In the genomic region with DNA sequence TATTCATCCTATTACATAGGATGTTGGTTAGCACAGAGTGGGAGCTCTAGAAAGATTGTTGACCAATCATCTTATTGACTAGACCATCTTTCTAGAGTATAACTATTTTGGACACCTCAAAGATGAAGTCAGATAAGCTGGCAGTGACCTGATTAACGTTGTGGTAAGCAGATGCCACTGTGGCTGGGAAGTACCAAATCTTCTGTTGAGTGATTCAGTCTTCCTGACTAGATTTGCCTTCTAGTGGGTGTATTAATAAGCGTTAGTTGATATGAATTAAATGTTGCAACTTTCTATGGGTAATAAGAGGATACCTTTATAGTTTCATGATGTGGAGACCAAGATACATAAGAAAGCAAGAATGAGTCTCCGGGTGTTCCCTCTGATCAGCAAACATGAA, we compare ENCODE assay signal across 29 cellular contexts.
"Had no signal": no experiment of that assay in that cellular context is flagged by ENCODE, and none has a peak within 500 bp of the region (broad histone marks: within the 10 kb centered on the region; RNA-seq: fewer than 3 reads in every experiment).

No MANE protein-coding gene starts in this region.

- H3K4me1 ChIP-seq: adrenal gland, ascending aorta, heart left ventricle had no signal

- H3K4me3 ChIP-seq: adrenal gland, ascending aorta, coronary artery, dorsolateral prefrontal cortex, heart left ventricle had no signal

- FAIRE-seq: bronchial epithelial cell, endothelial cell of umbilical vein, frontal cortex had no signal

- H3K9me3 ChIP-seq: adrenal gland, ascending aorta, heart left ventricle had no signal

- H3K27me3 ChIP-seq: adrenal gland, ascending aorta, brain microvascular endothelial cell, heart left ventricle had no signal

- H3K27ac ChIP-seq: adrenal gland, ascending aorta, brain microvascular endothelial cell, coronary artery, dorsolateral prefrontal cortex, epithelial cell of prostate, heart left ventricle, WERI-Rb-1 had no signal

- DNase-seq: activated B cell treated with CpG ODN at 0.5 μM for 24 hours; activated CD4-positive, alpha-beta T cell treated with anti-CD3 and anti-CD28 coated beads for 48 hours; activated CD4-positive, alpha-beta T cell treated with anti-CD3 and anti-CD28 coated beads, Interleukin-2, amount 50 U/mL, for 1 hour; activated CD4-positive, alpha-beta T cell treated with anti-CD3 and anti-CD28 coated beads, Interleukin-2, amount 50 U/mL, for 48 hours; activated CD8-positive, alpha-beta memory T cell treated with anti-CD3 and anti-CD28 coated beads for 24 hours; activated CD8-positive, alpha-beta T cell treated with anti-CD3 and anti-CD28 coated beads for 36 hours; activated effector memory CD4-positive, alpha-beta T cell treated with anti-CD3 and anti-CD28 coated beads, Interleukin-2, amount 50 U/mL, for 16 hours; activated naive CD4-positive, alpha-beta T cell treated with anti-CD3 and anti-CD28 coated beads for 36 hours; activated naive CD8-positive, alpha-beta T cell treated with anti-CD3 and anti-CD28 coated beads for 36 hours; activated naive CD8-positive, alpha-beta T cell treated with anti-CD3 and anti-CD28 coated beads, Interleukin-2, amount 50 U/mL, for 24 hours; activated T-cell treated with anti-CD3 and anti-CD28 coated beads, Interleukin-2, amount 50 U/mL, for 4 hours; adrenal gland; brain microvascular endothelial cell; dorsolateral prefrontal cortex; effector memory CD4-positive, alpha-beta T cell; foreskin fibroblast; glutamatergic neuron; heart left ventricle; T-helper 1 cell; T-helper 17 cell; T1000; WERI-Rb-1 had no signal

- ATAC-seq: activated CD4-positive, CD25-positive, alpha-beta regulatory T cell treated with anti-CD3 and anti-CD28 coated beads, Interleukin-2, amount 50 U/mL, for 24 hours; activated CD8-positive, alpha-beta T cell treated with anti-CD3 and anti-CD28 coated beads for 36 hours; activated naive CD8-positive, alpha-beta T cell treated with anti-CD3 and anti-CD28 coated beads, Interleukin-2, amount 50 U/mL, for 24 hours; activated T-cell treated with anti-CD3 and anti-CD28 coated beads, Interleukin-2, amount 50 U/mL, for 4 hours; heart left ventricle; T-helper 17 cell had no signal

- H3K36me3 ChIP-seq: brain microvascular endothelial cell, WERI-Rb-1 had no signal
